In the genomic region with DNA sequence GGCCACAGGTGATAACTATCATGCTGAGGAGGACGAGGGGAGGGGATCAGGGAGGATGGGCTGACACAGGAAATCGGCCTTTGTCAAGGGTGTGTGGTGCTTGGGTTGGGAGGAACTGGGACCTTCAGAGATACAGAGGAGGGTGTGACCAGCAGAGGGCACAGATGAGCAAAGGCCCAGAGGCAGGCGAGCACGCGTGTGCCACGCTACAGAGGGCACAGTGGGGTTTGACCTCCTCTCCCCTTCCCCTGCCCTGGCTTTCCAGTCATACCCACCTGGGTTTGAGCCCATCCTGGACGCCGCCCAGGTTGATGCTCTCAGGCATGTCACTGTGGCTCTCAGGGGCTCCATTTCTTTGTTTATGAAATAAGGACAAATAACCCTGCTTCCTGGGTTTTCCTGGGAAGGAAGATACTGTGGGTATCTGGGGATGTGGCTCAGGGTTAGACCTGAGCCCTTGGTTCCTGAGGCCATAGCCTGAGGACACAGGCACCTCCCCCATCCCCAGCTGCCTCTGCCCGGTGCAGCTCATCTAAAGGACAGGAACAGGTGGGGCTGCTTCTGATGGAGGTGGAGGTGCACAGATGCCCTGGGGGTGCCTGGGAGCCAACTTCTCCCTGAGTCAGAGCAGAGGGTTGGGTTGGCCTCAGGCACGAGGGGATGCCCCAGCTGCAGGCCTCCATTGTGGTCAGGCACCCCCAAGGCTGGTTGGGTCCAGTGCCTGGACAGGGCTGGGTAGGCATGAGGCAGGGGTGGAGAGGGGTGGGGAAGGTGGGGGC, we compare ENCODE assay signal across 8 cellular contexts. TPM values are rescaled to one million over a fixed set of nuclear protein-coding genes. Genes with fewer than 3 reads are reported as not detected.
A peak's percentile ranks its signal among the peaks of the same experiment; 100 is the strongest.
DNase-seq lines count a peak whose midpoint lies in the region; ATAC-seq and TF ChIP-seq lines count a peak whose summit lies in the region.

No MANE protein-coding gene starts in this region.

- H3K9me3 Mint-ChIP-seq in activated CD4-positive, alpha-beta T cell treated with anti-CD3 and anti-CD28 coated beads, Interleukin-2, amount 10 ng/mL, durations not matched to agents 7 days and 5 days, result no peaks in the 10 kb centered on the region

- H3K4me3 ChIP-seq in HCT116 (replicated peaks in 1 of 2; ENCODE audit: low read depth in 1 of 2, low read length in 2 of 2) (no peak overlapping the region), lung (no peak overlapping the region)

- BruUV-seq in HCT116 (replicated peaks; lab: Mats Ljungman, UMichigan), result no TSS peak

- peak overlapping the region; percentile 81 for H3K27ac Mint-ChIP-seq in activated CD4-positive, alpha-beta T cell treated with anti-CD3 and anti-CD28 coated beads, Interleukin-2, amount 10 ng/mL, durations not matched to agents 7 days and 5 days

- no peaks in the 10 kb centered on the region for H3K9me3 ChIP-seq in HCT116 (ENCODE audit: control insufficient read depth in 1 of 2, insufficient read depth in 1 of 2, low read depth in 1 of 2, low read length in 2 of 2)
- H3K9me3 ChIP-seq in lung (ENCODE audit: control insufficient read depth in 2 of 2, insufficient read depth in 1 of 2, low read length in 1 of 2), result no peaks in the 10 kb centered on the region

- DNase-seq in GF-D8 (lab: John Stamatoyannopoulos, UW), result peak; percentile 36
- DNase-seq in HCT116 (ENCODE audit: low read depth, low spot score), result peak; percentile 54
- DNase-seq in NCI-H1694 treated with DMSO at 0.1 percent for 48 hours (lab: John Stamatoyannopoulos, UW), result peak; percentile 24
- peak; percentile 86 for DNase-seq in activated CD4-positive, alpha-beta T cell treated with anti-CD3 and anti-CD28 coated beads, Interleukin-2, amount 10 ng/mL, durations not matched to agents 7 days and 5 days
- peak; percentile 78 for DNase-seq in dermis blood vessel endothelial cell
- peak; percentile 69 for DNase-seq in lung (ENCODE audit: low spot score)
- DNase-seq in stimulated activated CD8-positive, alpha-beta memory T cell treated with anti-CD3 and anti-CD28 coated beads, Interleukin-2, amount 100 ng/mL, for 1 hour (ENCODE audit: low read depth in 2 of 2), result peak; percentile 51 to 68
- DNase-seq in OCI-M2 (lab: John Stamatoyannopoulos, UW; ENCODE audit: unreplicated experiment), result no peak

- no peaks in the 10 kb centered on the region for H3K36me3 ChIP-seq in HCT116 (ENCODE audit: control insufficient read depth in 1 of 2, insufficient read depth in 2 of 2, low read length in 2 of 2)
- H3K36me3 ChIP-seq in lung (ENCODE audit: control insufficient read depth in 2 of 2, insufficient read depth in 2 of 2, low read length in 2 of 2), result no peaks in the 10 kb centered on the region

- peak overlapping the region; percentile 10; the same call in 1 of the 2 replicates for H3K27ac ChIP-seq in HCT116 (ENCODE audit: low read depth, low read length)
- H3K27ac ChIP-seq in lung (ENCODE audit: low read depth in 1 of 2, low read length in 1 of 2), result no peak overlapping the region

- 32 to 39% methylated on average over 10 of the region's 10 CpGs for WGBS in lung, 2 donors

- H3K4me2 ChIP-seq in HCT116 (ENCODE audit: low read length), result peak overlapping the region; percentile 47

- peak; percentile 84 for ATAC-seq in HCT116
- ATAC-seq in lung (ENCODE audit: insufficient read depth, low FRiP score), result peak; percentile 71

- H2AFZ ChIP-seq in HCT116 (ENCODE audit: low read depth, low read length, poor library complexity, severe bottlenecking), result peak overlapping the region; percentile 34

- POLR2A ChIA-PET in HCT116 (lab: Charles Lee), result no interaction called here
- POLR2A ChIA-PET in activated CD4-positive, alpha-beta T cell treated with anti-CD3 and anti-CD28 coated beads, Interleukin-2, amount 10 ng/mL, durations not matched to agents 7 days and 5 days (lab: Charles Lee), result no interaction called here

- intact Hi-C loops in HCT116 (cut with micrococcal nuclease), result loop anchor here (1.0 kb wide), 1 partner anchor 73 kb away; no protein-coding TSS in a partner anchor

- peaks cover 21 to 30% of the 10 kb centered on the region in 2 experiments for H3K4me1 ChIP-seq in HCT116 (ENCODE audit: control insufficient read depth in 1 of 2, insufficient read depth in 2 of 2, low read length in 2 of 2)
- H3K4me1 ChIP-seq in lung (ENCODE audit: control insufficient read depth in 2 of 2, insufficient read depth in 2 of 2, low read length in 2 of 2), result peaks cover 0 to 7% of the 10 kb centered on the region in 2 donors

- peak; percentile 62 to 88 (median 80); a peak in 5 of 6 replicates for TF ChIP-seq CTCF in HCT116 (IDR thresholded peaks at IDR 0.05 in 2 of 3, conservative IDR thresholded peaks at IDR 0.05 in 1 of 3; ENCODE audit: borderline replicate concordance in 1 of 3, insufficient read depth in 1 of 3, low read depth in 2 of 3, low read length in 2 of 3)
- TF ChIP-seq CTCF in lung (IDR thresholded peaks at IDR 0.05; ENCODE audit: control extremely low read depth, extremely low read depth), result peak; percentile 59

- no peaks in the 10 kb centered on the region for H3K9me2 ChIP-seq in HCT116 (ENCODE audit: insufficient read depth)

- CTCF ChIA-PET in HCT116 (lab: Charles Lee), result interaction anchor here (2.4 kb wide), 1 partner anchor 71 kb away, joined by 10 read pairs; no protein-coding TSS in a partner anchor
- CTCF ChIA-PET in activated CD4-positive, alpha-beta T cell treated with anti-CD3 and anti-CD28 coated beads, Interleukin-2, amount 10 ng/mL, durations not matched to agents 7 days and 5 days (lab: Charles Lee), result interaction anchor here (0.8 to 2.1 kb wide), 7 partner anchors 8 to 111 kb away, joined by 3 to 10 read pairs (median 4); no protein-coding TSS in a partner anchor

- RAD21 ChIA-PET in HCT116 (lab: Charles Lee; ENCODE audit: low non-redundant PET in 1 of 2, low total read pairs in 2 of 2, uncharacterized antibody in 2 of 2, unreplicated experiment in 2 of 2), result no interaction called here

- TF ChIP-seq RAD21 in HCT116 (IDR thresholded peaks at IDR 0.05; ENCODE audit: low read depth), result peak; percentile 62

- no peaks in the 10 kb centered on the region for H4K20me1 ChIP-seq in HCT116 (ENCODE audit: insufficient read depth)

- H3K27me3 Mint-ChIP-seq in activated CD4-positive, alpha-beta T cell treated with anti-CD3 and anti-CD28 coated beads, Interleukin-2, amount 10 ng/mL, durations not matched to agents 7 days and 5 days, result no peaks in the 10 kb centered on the region

- no peak for TF ChIP-seq POLR2A in HCT116 (IDR thresholded peaks at IDR 0.05; ENCODE audit: borderline replicate concordance, extremely low read depth, insufficient read depth, insufficient read length)

- H3K79me2 ChIP-seq in HCT116 (ENCODE audit: insufficient read depth, low read length), result no peaks in the 10 kb centered on the region

- no peaks in the 10 kb centered on the region for H3K27me3 ChIP-seq in HCT116 (ENCODE audit: insufficient read depth, low read length)
- no peaks in the 10 kb centered on the region for H3K27me3 ChIP-seq in lung (ENCODE audit: control insufficient read depth, insufficient read depth)

- H3K4me3 Mint-ChIP-seq in activated CD4-positive, alpha-beta T cell treated with anti-CD3 and anti-CD28 coated beads, Interleukin-2, amount 10 ng/mL, durations not matched to agents 7 days and 5 days, result no peak overlapping the region

- H3K4me1 Mint-ChIP-seq in activated CD4-positive, alpha-beta T cell treated with anti-CD3 and anti-CD28 coated beads, Interleukin-2, amount 10 ng/mL, durations not matched to agents 7 days and 5 days, result peaks cover 60% of the 10 kb centered on the region

- H3K9ac ChIP-seq in HCT116 (ENCODE audit: low read length), result peak overlapping the region; percentile 30

- H3K36me3 Mint-ChIP-seq in activated CD4-positive, alpha-beta T cell treated with anti-CD3 and anti-CD28 coated beads, Interleukin-2, amount 10 ng/mL, durations not matched to agents 7 days and 5 days (ENCODE audit: low read depth), result no peaks in the 10 kb centered on the region

TF ChIP-seq in HCT116, 20 proteins besides CTCF, POLR2A, EP300 and RAD21:
- TF ChIP-seq, protein P1, sequence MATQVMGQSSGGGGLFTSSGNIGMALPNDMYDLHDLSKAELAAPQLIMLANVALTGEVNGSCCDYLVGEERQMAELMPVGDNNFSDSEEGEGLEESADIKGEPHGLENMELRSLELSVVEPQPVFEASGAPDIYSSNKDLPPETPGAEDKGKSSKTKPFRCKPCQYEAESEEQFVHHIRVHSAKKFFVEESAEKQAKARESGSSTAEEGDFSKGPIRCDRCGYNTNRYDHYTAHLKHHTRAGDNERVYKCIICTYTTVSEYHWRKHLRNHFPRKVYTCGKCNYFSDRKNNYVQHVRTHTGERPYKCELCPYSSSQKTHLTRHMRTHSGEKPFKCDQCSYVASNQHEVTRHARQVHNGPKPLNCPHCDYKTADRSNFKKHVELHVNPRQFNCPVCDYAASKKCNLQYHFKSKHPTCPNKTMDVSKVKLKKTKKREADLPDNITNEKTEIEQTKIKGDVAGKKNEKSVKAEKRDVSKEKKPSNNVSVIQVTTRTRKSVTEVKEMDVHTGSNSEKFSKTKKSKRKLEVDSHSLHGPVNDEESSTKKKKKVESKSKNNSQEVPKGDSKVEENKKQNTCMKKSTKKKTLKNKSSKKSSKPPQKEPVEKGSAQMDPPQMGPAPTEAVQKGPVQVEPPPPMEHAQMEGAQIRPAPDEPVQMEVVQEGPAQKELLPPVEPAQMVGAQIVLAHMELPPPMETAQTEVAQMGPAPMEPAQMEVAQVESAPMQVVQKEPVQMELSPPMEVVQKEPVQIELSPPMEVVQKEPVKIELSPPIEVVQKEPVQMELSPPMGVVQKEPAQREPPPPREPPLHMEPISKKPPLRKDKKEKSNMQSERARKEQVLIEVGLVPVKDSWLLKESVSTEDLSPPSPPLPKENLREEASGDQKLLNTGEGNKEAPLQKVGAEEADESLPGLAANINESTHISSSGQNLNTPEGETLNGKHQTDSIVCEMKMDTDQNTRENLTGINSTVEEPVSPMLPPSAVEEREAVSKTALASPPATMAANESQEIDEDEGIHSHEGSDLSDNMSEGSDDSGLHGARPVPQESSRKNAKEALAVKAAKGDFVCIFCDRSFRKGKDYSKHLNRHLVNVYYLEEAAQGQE (IDR thresholded peaks at IDR 0.05; ENCODE audit: low read depth), result no peak
- TF ChIP-seq, protein P2, sequence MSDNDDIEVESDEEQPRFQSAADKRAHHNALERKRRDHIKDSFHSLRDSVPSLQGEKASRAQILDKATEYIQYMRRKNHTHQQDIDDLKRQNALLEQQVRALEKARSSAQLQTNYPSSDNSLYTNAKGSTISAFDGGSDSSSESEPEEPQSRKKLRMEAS (IDR thresholded peaks at IDR 0.05), result peak; percentile 77; the same call in 1 of the 2 replicates
- TF ChIP-seq POLR2AphosphoS5 (IDR thresholded peaks at IDR 0.05; ENCODE audit: low read depth, low read length), result peak; percentile 45; the same call in 1 of the 2 replicates
- peak; percentile 20 for TF ChIP-seq TCF7L2 (IDR thresholded peaks at IDR 0.05; ENCODE audit: borderline replicate concordance, extremely low read depth, insufficient read depth, insufficient read length)
- no peak for TF ChIP-seq ZNF274 (IDR thresholded peaks at IDR 0.05; ENCODE audit: low read depth, low read length)
TF ChIP-seq in HCT116: peak in this region for 3.

RNA-seq across cellular contexts. Expression of a gene that starts 51.8 kb away (rescaled TPM):
- total RNA-seq in HCT116 (2021; ENCODE audit: unreplicated experiment) (0.61 TPM), dermis blood vessel endothelial cell (0.09 and 0.34 TPM in 2 replicates), lung (1 to 10 TPM in 1 of 2 donors, under 1 TPM in 1; 0.31 to 3.2 TPM)
- polyA plus RNA-seq in HCT116 (2012), result 1.2 and 1.8 TPM in 2 replicates
- not detected for total RNA-seq in activated CD4-positive, alpha-beta T cell treated with anti-CD3 and anti-CD28 coated beads, Interleukin-2, amount 10 ng/mL, durations not matched to agents 7 days and 5 days
- under 1 TPM; 0.16 to 0.20 TPM for polyA plus RNA-seq in lung
